30 cellular contexts compared by ENCODE assay signal in the genomic region with DNA sequence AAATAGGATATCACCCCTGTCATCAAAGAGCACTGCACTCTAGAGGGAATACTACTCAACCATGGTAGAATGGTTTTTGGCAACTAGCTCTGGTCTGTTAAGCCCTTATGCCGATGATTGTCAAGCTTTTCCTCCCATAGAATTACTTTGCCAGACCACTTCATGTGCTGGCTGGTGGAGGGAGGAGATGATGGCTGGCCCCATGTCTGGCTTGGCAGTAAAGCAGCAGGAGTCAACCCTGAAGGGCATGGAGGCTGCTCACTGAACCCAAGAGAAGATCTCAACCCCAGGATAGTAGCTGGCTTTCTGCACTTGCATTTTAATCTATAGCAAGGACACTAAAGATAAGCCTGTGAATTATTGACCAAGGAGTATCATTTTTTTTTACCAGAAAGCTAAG.
"Had no signal": no experiment of that assay in that cellular context is flagged by ENCODE, and none has a peak within 500 bp of the region (broad histone marks: within the 10 kb centered on the region; RNA-seq: fewer than 3 reads in every experiment).

No MANE protein-coding gene starts in this region.

- H3K27ac ChIP-seq: SJCRH30, SK-N-MC, WERI-Rb-1 had no signal

- H3K36me3 Mint-ChIP-seq: activated naive CD8-positive, alpha-beta T cell; brain had no signal

- H3K9me3 ChIP-seq: SJCRH30 had no signal

- ATAC-seq: activated CD8-positive, alpha-beta T cell treated with anti-CD3 and anti-CD28 coated beads, Interleukin-2, amount 10 ng/mL, durations not matched to agents 7 days and 5 days; activated naive CD8-positive, alpha-beta T cell treated with anti-CD3 and anti-CD28 coated beads, Interleukin-2, amount 50 U/mL, for 24 hours; Panc1 had no signal

- H3K4me1 Mint-ChIP-seq: activated CD4-positive, alpha-beta T cell treated with anti-CD3 and anti-CD28 coated beads, Interleukin-2, amount 10 ng/mL, durations not matched to agents 7 days and 5 days; activated naive CD8-positive, alpha-beta T cell treated with anti-CD3 and anti-CD28 coated beads, Interleukin-2, amount 50 U/mL, for 24 hours had no signal

- H3K27me3 ChIP-seq: MG63, SJCRH30 had no signal

- H3K27ac Mint-ChIP-seq: activated CD4-positive, alpha-beta T cell treated with anti-CD3 and anti-CD28 coated beads, Interleukin-2, amount 10 ng/mL, durations not matched to agents 7 days and 5 days; activated CD8-positive, alpha-beta T cell treated with anti-CD3 and anti-CD28 coated beads, Interleukin-2, amount 10 ng/mL, durations not matched to agents 7 days and 5 days; activated naive CD4-positive, alpha-beta T cell treated with anti-CD3 and anti-CD28 coated beads for 36 hours; activated naive CD8-positive, alpha-beta T cell; activated naive CD8-positive, alpha-beta T cell treated with anti-CD3 and anti-CD28 coated beads, Interleukin-2, amount 50 U/mL, for 24 hours; activated T-cell treated with anti-CD3 and anti-CD28 coated beads, Interleukin-2, amount 50 U/mL, for 24 hours; activated T-helper 2 cell treated with anti-CD3 and anti-CD28 coated beads, Interferon-gamma antibody, Interleukin-2, Interleukin-4, amounts not matched to agents 10 μg/mL and 5 μg/mL and 100 μg/mL, durations not matched to agents 14 hours and 24 hours and 36 hours; brain had no signal

- H3K4me1 ChIP-seq: SJCRH30 had no signal

- H3K9me3 Mint-ChIP-seq: activated CD4-positive, alpha-beta T cell treated with anti-CD3 and anti-CD28 coated beads, Interleukin-2, amount 10 ng/mL, durations not matched to agents 7 days and 5 days; activated naive CD4-positive, alpha-beta T cell treated with anti-CD3 and anti-CD28 coated beads for 36 hours; activated naive CD8-positive, alpha-beta T cell treated with anti-CD3 and anti-CD28 coated beads, Interleukin-2, amount 50 U/mL, for 24 hours; activated T-cell treated with anti-CD3 and anti-CD28 coated beads, Interleukin-2, amount 50 U/mL, for 24 hours; activated T-helper 2 cell treated with anti-CD3 and anti-CD28 coated beads, Interferon-gamma antibody, Interleukin-2, Interleukin-4, amounts not matched to agents 10 μg/mL and 5 μg/mL and 100 μg/mL, durations not matched to agents 14 hours and 24 hours and 36 hours had no signal

- H3K4me3 ChIP-seq: MG63, SJCRH30, SK-N-MC had no signal

- DNase-seq: activated CD4-positive, alpha-beta T cell treated with anti-CD3 and anti-CD28 coated beads for 1 hour; activated CD4-positive, alpha-beta T cell treated with anti-CD3 and anti-CD28 coated beads, Interleukin-2, amount 10 ng/mL, durations not matched to agents 7 days and 5 days; activated CD4-positive, alpha-beta T cell treated with anti-CD3 and anti-CD28 coated beads, Interleukin-2, amount 50 U/mL, for 48 hours; activated CD4-positive, CD25-positive, alpha-beta regulatory T cell; activated CD8-positive, alpha-beta T cell treated with anti-CD3 and anti-CD28 coated beads, Interleukin-2, amount 10 ng/mL, durations not matched to agents 7 days and 5 days; activated gamma-delta T cell; activated naive CD4-positive, alpha-beta T cell treated with anti-CD3 and anti-CD28 coated beads for 36 hours; activated naive CD8-positive, alpha-beta T cell treated with anti-CD3 and anti-CD28 coated beads, Interleukin-2, amount 50 U/mL, for 24 hours; activated T-cell treated with anti-CD3 and anti-CD28 coated beads, Interleukin-2, amount 50 U/mL, for 24 hours; anterior cingulate cortex; central memory CD4-positive, alpha-beta T cell; Kasumi-1; MG63; NCI-H1048; NCI-H1105 treated with DMSO at 0.1 percent for 48 hours; NCI-H1436; NCI-H1694; NCI-H1930; NCI-H2081 treated with DMSO at 0.1 percent for 48 hours; NCI-H345; NCI-H524 treated with DMSO at 0.1 percent for 48 hours; SHP77; SJCRH30; T1000; WERI-Rb-1 had no signal

- H3K36me3 ChIP-seq: SJCRH30, WERI-Rb-1 had no signal

- H3K4me3 Mint-ChIP-seq: activated CD4-positive, alpha-beta T cell treated with anti-CD3 and anti-CD28 coated beads, Interleukin-2, amount 10 ng/mL, durations not matched to agents 7 days and 5 days; activated CD8-positive, alpha-beta T cell treated with anti-CD3 and anti-CD28 coated beads, Interleukin-2, amount 10 ng/mL, durations not matched to agents 7 days and 5 days; activated naive CD4-positive, alpha-beta T cell treated with anti-CD3 and anti-CD28 coated beads for 36 hours; activated naive CD8-positive, alpha-beta T cell; activated naive CD8-positive, alpha-beta T cell treated with anti-CD3 and anti-CD28 coated beads, Interleukin-2, amount 50 U/mL, for 24 hours; activated T-cell treated with anti-CD3 and anti-CD28 coated beads, Interleukin-2, amount 50 U/mL, for 24 hours; brain had no signal
